ENCODE assay signal across 23 cellular contexts in genomic region chr5:179304871-179305270, GRCh38. TPM values are rescaled to one million over a fixed set of nuclear protein-coding genes. Genes with fewer than 3 reads are reported as not detected.
DNase-seq lines count a peak whose midpoint lies in the region; ATAC-seq, FAIRE-seq and TF ChIP-seq lines count a peak whose summit lies in the region.
"Had no signal": no experiment of that assay in that cellular context is flagged by ENCODE, and none has a peak within 500 bp of the region (broad histone marks: within the 10 kb centered on the region; RNA-seq: fewer than 3 reads in every experiment).

No MANE protein-coding gene starts in this region.

- peak overlapping the region; percentile 28 to 50 for H3K27ac ChIP-seq in liver (ENCODE audit: low read depth in 1 of 2, low read length in 2 of 2)
- no peak overlapping the region for H3K27ac ChIP-seq in HepG2 (ENCODE audit: extremely low read length, insufficient read depth, low read length)
- H3K27ac ChIP-seq in coronary artery: peak overlapping the region; percentile 49 to 65
- no peak overlapping the region for H3K27ac ChIP-seq in mesendoderm (ENCODE audit: low read depth, low read length)
- H3K27ac ChIP-seq: BLaER1 treated with 17β-estradiol and CSF1 and Interleukin-3, amounts not matched to agents 10 nM and 100 nM had no signal

- no peaks in the 10 kb centered on the region for H4K20me1 ChIP-seq in HepG2 (ENCODE audit: insufficient read depth, low read length)

- TF ChIP-seq CTCF in liver (IDR thresholded peaks at IDR 0.05; ENCODE audit: low read depth, low read length, missing input control): no peak
- TF ChIP-seq CTCF in HepG2 (CRISPR knock-in tag; IDR thresholded peaks at IDR 0.05): no peak
- TF ChIP-seq CTCF in coronary artery (IDR thresholded peaks at IDR 0.05): no peak

- BruUV-seq in HepG2 (replicated peaks; lab: Mats Ljungman, UMichigan): no TSS peak

- no peak overlapping the region for H2BK15ac ChIP-seq in mesendoderm (replicated peaks; ENCODE audit: low read depth)

- no peak overlapping the region for H3K56ac ChIP-seq in mesendoderm (ENCODE audit: low read length)

- no peak for TF ChIP-seq RAD21 in liver (IDR thresholded peaks at IDR 0.05)
- no peak for TF ChIP-seq RAD21 in HepG2 (CRISPR knock-in tag; IDR thresholded peaks at IDR 0.05)

- no peak overlapping the region for H4K8ac ChIP-seq in mesendoderm (ENCODE audit: low read depth, low read length)

- no peak overlapping the region for H2BK5ac ChIP-seq in mesendoderm (ENCODE audit: low read length)

- DNase-seq in HepG2 (ENCODE audit: low spot score): no peak
- DNase-seq in coronary artery (ENCODE audit: low spot score): no peak
- DNase-seq in left ventricle myocardium superior: no peak
- no peak for DNase-seq in mesendoderm
- DNase-seq: 8988T; CD8-positive, alpha-beta memory T cell; DND-41; GDM1; NCI-H1417; NCI-H1930; NCI-H2171; NCI-H446 treated with DMSO at 0.1 percent for 48 hours; OCI-M1; RPMI8226; SIG-M5 had no signal

- CTCF ChIA-PET in HepG2 (lab: Yijun Ruan, JAX; ENCODE audit: low intra/inter-chr PET ratio, low total read pairs): no interaction called here

- H3K4ac ChIP-seq in mesendoderm (ENCODE audit: low read depth, low read length): no peak overlapping the region

- H3K4me3 ChIP-seq in liver (ENCODE audit: low read depth in 1 of 3, low read length in 3 of 3) (no peak overlapping the region), HepG2 (replicated peaks in 1 of 3; ENCODE audit: insufficient read depth in 1 of 3, low read depth in 2 of 3, low read length in 3 of 3) (no peak overlapping the region), coronary artery (no peak overlapping the region), skeletal muscle satellite cell (ENCODE audit: low read length) (peak overlapping the region; percentile 8), mesendoderm (ENCODE audit: low read length) (no peak overlapping the region)
- H3K4me3 ChIP-seq: BLaER1 treated with 17β-estradiol and CSF1 and Interleukin-3, amounts not matched to agents 10 nM and 100 nM had no signal

- no peak overlapping the region for H3K23ac ChIP-seq in mesendoderm (ENCODE audit: low read length)

- no peak for TF ChIP-seq EP300 in HepG2 (IDR thresholded peaks at IDR 0.05; ENCODE audit: low read depth in 2 of 2, low read length in 2 of 2)
- TF ChIP-seq EP300 in HepG2 (CRISPR knock-in tag; IDR thresholded peaks at IDR 0.05; ENCODE audit: borderline replicate concordance): no peak

- no peaks in the 10 kb centered on the region for H3K79me1 ChIP-seq in mesendoderm (ENCODE audit: low read length)

- H3K36me3 ChIP-seq in liver (ENCODE audit: control insufficient read depth in 4 of 4, insufficient read depth in 3 of 4, low read depth in 1 of 4, low read length in 3 of 4) (no peaks in the 10 kb centered on the region), HepG2 (replicated peaks in 1 of 2; ENCODE audit: control insufficient read depth in 1 of 2, insufficient read depth in 2 of 2, low read length in 2 of 2) (no peaks in the 10 kb centered on the region), skeletal muscle satellite cell (ENCODE audit: insufficient read depth, low read length) (peaks cover 6% of the 10 kb centered on the region), mesendoderm (ENCODE audit: control insufficient read depth, insufficient read depth, low read length) (no peaks in the 10 kb centered on the region)
- H3K36me3 ChIP-seq: BLaER1 treated with 17β-estradiol and CSF1 and Interleukin-3, amounts not matched to agents 10 nM and 100 nM had no signal

- no peak overlapping the region for H3K18ac ChIP-seq in mesendoderm (ENCODE audit: low read length)

- H2AFZ ChIP-seq in HepG2 (ENCODE audit: low read length): no peak overlapping the region

- no peak overlapping the region for H3K4me2 ChIP-seq in HepG2 (ENCODE audit: low read depth, low read length)
- peak overlapping the region; percentile 66 for H3K4me2 ChIP-seq in skeletal muscle satellite cell (ENCODE audit: low read length)
- no peak overlapping the region for H3K4me2 ChIP-seq in mesendoderm (ENCODE audit: low read length)
- H3K4me2 ChIP-seq: BLaER1 treated with 17β-estradiol and CSF1 and Interleukin-3, amounts not matched to agents 10 nM and 100 nM had no signal

- no peak overlapping the region for H4K5ac ChIP-seq in mesendoderm (ENCODE audit: low read length)

- H3K27me3 ChIP-seq in liver (ENCODE audit: control insufficient read depth in 4 of 4, insufficient read depth in 4 of 4, low read length in 3 of 4) (no peaks in the 10 kb centered on the region), HepG2 (ENCODE audit: control insufficient read depth in 1 of 2, insufficient read depth in 2 of 2, low read length in 2 of 2) (0 out of 5 replicates have a peak, but pooled peaks cover 1 to 4% of the 10 kb centered on the region in 2 experiments), skeletal muscle satellite cell (ENCODE audit: control insufficient read depth, insufficient read depth, low read length) (no peaks in the 10 kb centered on the region), mesendoderm (ENCODE audit: insufficient read depth, low read length, poor library complexity) (no peaks in the 10 kb centered on the region)
- H3K27me3 ChIP-seq: BLaER1 treated with 17β-estradiol and CSF1 and Interleukin-3, amounts not matched to agents 10 nM and 100 nM had no signal

- H3K79me2 ChIP-seq in HepG2 (ENCODE audit: insufficient read depth, low read length): no peaks in the 10 kb centered on the region
- H3K79me2 ChIP-seq in mesendoderm (ENCODE audit: control insufficient read depth, insufficient read depth, low read length): no peaks in the 10 kb centered on the region

- H2AK5ac ChIP-seq in mesendoderm (ENCODE audit: low read length): no peak overlapping the region

- H3K9ac ChIP-seq in liver (ENCODE audit: low read depth in 1 of 2, low read length in 2 of 2): no peak overlapping the region
- H3K9ac ChIP-seq in HepG2 (ENCODE audit: insufficient read depth, low read depth, low read length): no peak overlapping the region
- H3K9ac ChIP-seq in skeletal muscle satellite cell (ENCODE audit: low read depth, low read length): peak overlapping the region; percentile 80
- H3K9ac ChIP-seq in mesendoderm (ENCODE audit: low read length): no peak overlapping the region
- H3K9ac ChIP-seq: BLaER1 treated with 17β-estradiol and CSF1 and Interleukin-3, amounts not matched to agents 10 nM and 100 nM had no signal

- H3K4me1 ChIP-seq in liver (ENCODE audit: control insufficient read depth in 4 of 4, insufficient read depth in 4 of 4, low read length in 3 of 4) (peaks cover 0 to 3% (median under 1%) of the 10 kb centered on the region in 4 donors), HepG2 (ENCODE audit: insufficient read depth, low read length) (no peaks in the 10 kb centered on the region), skeletal muscle satellite cell (ENCODE audit: control insufficient read depth, insufficient read depth, low read length) (peaks cover 63% of the 10 kb centered on the region), mesendoderm (ENCODE audit: control insufficient read depth, low read depth, low read length) (no peaks in the 10 kb centered on the region)

- intact Hi-C loops in HepG2 (cut with micrococcal nuclease; ENCODE audit: unreplicated experiment) (no loop called here), left ventricle myocardium superior (cut with micrococcal nuclease) (no loop called here)

- POLR2A ChIA-PET in HepG2 (lab: Yijun Ruan, JAX): no interaction called here

- no peak for TF ChIP-seq POLR2A in HepG2 (IDR thresholded peaks at IDR 0.05; ENCODE audit: insufficient read depth in 1 of 2, low read depth in 2 of 2, low read length in 2 of 2)

- H3K9me3 ChIP-seq in liver (ENCODE audit: control insufficient read depth in 4 of 4, low read length in 3 of 4) (peaks cover 0 to 4% (median 3%) of the 10 kb centered on the region in 4 donors), HepG2 (ENCODE audit: low read length) (peaks cover 8% of the 10 kb centered on the region; the same call in 1 of the 2 replicates), skeletal muscle satellite cell (replicated peaks; ENCODE audit: low read length) (no peaks in the 10 kb centered on the region)

- no peak overlapping the region for H2BK120ac ChIP-seq in mesendoderm (ENCODE audit: low read depth, low read length)

- no peak for ATAC-seq in HepG2
- ATAC-seq in left ventricle myocardium superior: no peak
- ATAC-seq in HG02852 (IDR thresholded peaks at IDR 0.05; ENCODE audit: unreplicated experiment): no peak
- ATAC-seq in GM18870 (IDR thresholded peaks at IDR 0.05; ENCODE audit: unreplicated experiment): no peak

- FAIRE-seq in HepG2 (lab: Jason Lieb, UNC): no peak
- FAIRE-seq: GM12891, GM18507, H1 had no signal

- in situ Hi-C loops in HepG2 (cut with HindIII; ENCODE audit: extremely low pct_ligation_motif_present, low pct_unique_long_range_greater_than_20kb): no loop called here

- 76% methylated on average over 1 of the region's 1 CpG for WGBS in liver
- 0% methylated on average over 1 of the region's 1 CpG for WGBS in HepG2 (ENCODE audit: low lambda C conversion rate)
- WGBS in mesendoderm (ENCODE audit: extremely low coverage, insufficient coverage, low lambda C conversion rate): no CpG with 5 or more reads among the region's 1 CpG

RNA-seq across cellular contexts. Expression of gene ADAMTS2, which starts 40.4 kb away (rescaled TPM):
- total RNA-seq in liver (10 to 100 TPM; 12.4 to 24.3 TPM), HepG2 (2016; rRNA removed; fragmentation: Illumina TruSeq; extraction: Trizol) (0.18 and 0.24 TPM in 2 replicates), left ventricle myocardium superior (4.3 TPM)
- polyA plus RNA-seq in liver (10 to 100 TPM in 1 of 2 donors, 1 to 10 TPM in 1; 2.7 to 11.6 TPM), HepG2 (2011; rRNA removed) (3.5 and 3.6 TPM in 2 replicates)
- total RNA-seq in HepG2 (2016; cell fraction: cytosol; rRNA removed; fragmentation: Illumina TruSeq; extraction: Trizol; ENCODE audit: low read depth): 0.09 and 0.10 TPM in 2 replicates
- total RNA-seq in HepG2 (2016; cell fraction: insoluble cytoplasmic fraction; rRNA removed; fragmentation: Illumina TruSeq; extraction: Trizol): 0.15 and 0.17 TPM in 2 replicates
- 0.25 and 0.38 TPM in 2 replicates for total RNA-seq in HepG2 (2016; cell fraction: membrane; rRNA removed; fragmentation: Illumina TruSeq; extraction: Trizol)
- 0.25 and 0.59 TPM in 2 replicates for total RNA-seq in HepG2 (2016; cell fraction: nucleus; rRNA removed; fragmentation: Illumina TruSeq; extraction: Trizol)
- polyA plus RNA-seq in HepG2 (2011; cell fraction: cytosol; rRNA removed): 2.4 and 4.9 TPM in 2 replicates
- polyA plus RNA-seq in HepG2 (2011; cell fraction: nucleus; rRNA removed): 5.3 and 5.6 TPM in 2 replicates
- polyA plus RNA-seq in HepG2 (2012): 2.3 and 2.4 TPM in 2 replicates
- polyA plus RNA-seq in HepG2 (2016; cell fraction: cytosol; fragmentation: Illumina TruSeq; extraction: Trizol; ENCODE audit: low read depth): 0.26 and 0.29 TPM in 2 replicates
- 0.36 and 0.41 TPM in 2 replicates for polyA plus RNA-seq in HepG2 (2016; cell fraction: insoluble cytoplasmic fraction; fragmentation: Illumina TruSeq; extraction: Trizol; ENCODE audit: low read depth)
- polyA plus RNA-seq in HepG2 (2016; cell fraction: membrane; fragmentation: Illumina TruSeq; extraction: Trizol; ENCODE audit: low read depth): 0.58 and 0.62 TPM in 2 replicates
- 0.59 and 1.2 TPM in 2 replicates for polyA plus RNA-seq in HepG2 (2016; cell fraction: nucleus; fragmentation: Illumina TruSeq; extraction: Trizol; ENCODE audit: insufficient read depth, low read depth)
- 4.6 TPM in 1 of 2 replicates, not detected in the other for polyA minus RNA-seq in HepG2 (2011; rRNA and poly(A)+ RNA removed; ENCODE audit: low replicate concordance)
- polyA minus RNA-seq in HepG2 (2011; cell fraction: cytosol; rRNA and poly(A)+ RNA removed): 0.99 and 1.4 TPM in 2 replicates
- 0.90 and 1.7 TPM in 2 replicates for polyA minus RNA-seq in HepG2 (2011; cell fraction: nucleus; rRNA and poly(A)+ RNA removed)
- total RNA-seq in skeletal muscle satellite cell (2012; rRNA removed): 52.0 and 56.0 TPM in 2 replicates
- 0.59 TPM for polyA plus RNA-seq in mesendoderm (2013, experiment 1 of 2)
- 0.83 TPM for polyA plus RNA-seq in mesendoderm (2013, experiment 2 of 2)
- total RNA-seq: CD8-positive, alpha-beta memory T cell had no signal
- polyA plus RNA-seq: CD8-positive, alpha-beta memory T cell had no signal

Comparison
In these comparisons a context has a peak if more than half of its experiments do, and no peak if none do; other contexts are left out.
1. H3K27ac ChIP-seq: peak in liver (2 of 2) and coronary artery (2 of 2); none in HepG2 (single experiment) and mesendoderm (single experiment).